ENCODE assay signal across 8 cellular contexts in genomic region chr7:149071641-149072437, GRCh38. TPM values are rescaled to one million over a fixed set of nuclear protein-coding genes. Genes with fewer than 3 reads are reported as not detected.
DNase-seq lines count a peak whose midpoint lies in the region; TF ChIP-seq lines count a peak whose summit lies in the region.

No MANE protein-coding gene starts in this region.

- H3K9me3 Mint-ChIP-seq in activated CD4-positive, alpha-beta memory T cell treated with anti-CD3 and anti-CD28 coated beads, Interleukin-2, amount 10 ng/mL, durations not matched to agents 7 days and 5 days = no peaks in the 10 kb centered on the region

- no peak overlapping the region for H3K4me3 Mint-ChIP-seq in activated CD4-positive, alpha-beta memory T cell treated with anti-CD3 and anti-CD28 coated beads, Interleukin-2, amount 10 ng/mL, durations not matched to agents 7 days and 5 days

- H3K36me3 Mint-ChIP-seq in activated CD4-positive, alpha-beta memory T cell treated with anti-CD3 and anti-CD28 coated beads, Interleukin-2, amount 10 ng/mL, durations not matched to agents 7 days and 5 days (ENCODE audit: low read depth) = peaks cover 25% of the 10 kb centered on the region

- POLR2A ChIA-PET in activated CD4-positive, alpha-beta memory T cell treated with anti-CD3 and anti-CD28 coated beads, Interleukin-2, amount 10 ng/mL, durations not matched to agents 7 days and 5 days (lab: Charles Lee) = no interaction called here

- H3K27me3 Mint-ChIP-seq in activated CD4-positive, alpha-beta memory T cell treated with anti-CD3 and anti-CD28 coated beads, Interleukin-2, amount 10 ng/mL, durations not matched to agents 7 days and 5 days = no peaks in the 10 kb centered on the region

- H3K27ac Mint-ChIP-seq in activated CD4-positive, alpha-beta memory T cell treated with anti-CD3 and anti-CD28 coated beads, Interleukin-2, amount 10 ng/mL, durations not matched to agents 7 days and 5 days = no peak overlapping the region

- H3K4me3 ChIP-seq in fibroblast of villous mesenchyme (ENCODE audit: low read depth, low read length) = no peak overlapping the region

- peak; percentile 55 for TF ChIP-seq CTCF in GM20000 (IDR thresholded peaks at IDR 0.05; ENCODE audit: extremely low read depth, missing control alignments)
- peak; percentile 37 for TF ChIP-seq CTCF in fibroblast of villous mesenchyme (IDR thresholded peaks at IDR 0.05; ENCODE audit: insufficient read depth, low read depth, low read length)

- H3K4me1 Mint-ChIP-seq in activated CD4-positive, alpha-beta memory T cell treated with anti-CD3 and anti-CD28 coated beads, Interleukin-2, amount 10 ng/mL, durations not matched to agents 7 days and 5 days = peaks cover 8% of the 10 kb centered on the region

- CTCF ChIA-PET in activated CD4-positive, alpha-beta memory T cell treated with anti-CD3 and anti-CD28 coated beads, Interleukin-2, amount 10 ng/mL, durations not matched to agents 7 days and 5 days (lab: Charles Lee) = interaction anchor here (0.6 to 1.3 kb wide), 7 partner anchors 13 to 124 kb away, joined by 3 to 5 read pairs (median 3); no protein-coding TSS in a partner anchor

- DNase-seq in GM20000 (ENCODE audit: low spot score) (peak; percentile 60), fibroblast of villous mesenchyme (ENCODE audit: low read depth) (peak; percentile 29), epidermal melanocyte (ENCODE audit: insufficient read length, low spot score) (no peak), NCI-H1105 treated with DMSO at 0.1 percent for 48 hours (lab: John Stamatoyannopoulos, UW) (no peak), EL (no peak), NCI-H146 treated with DMSO at 0.1 percent for 48 hours (lab: John Stamatoyannopoulos, UW; ENCODE audit: unreplicated experiment) (no peak)
- peak; percentile 53 for DNase-seq in activated CD4-positive, alpha-beta memory T cell treated with anti-CD3 and anti-CD28 coated beads, Interleukin-2, amount 10 ng/mL, durations not matched to agents 7 days and 5 days
- peak; percentile 34 to 45 for DNase-seq in stimulated activated CD4-positive, alpha-beta T cell treated with anti-CD3 and anti-CD28 coated beads, Interleukin-15, amount 100 ng/mL, for 48 hours (ENCODE audit: low read depth in 2 of 2)

RNA-seq across cellular contexts. Expression of gene ZNF786, which starts 18.7 kb away (rescaled TPM):
- total RNA-seq in activated CD4-positive, alpha-beta memory T cell treated with anti-CD3 and anti-CD28 coated beads, Interleukin-2, amount 10 ng/mL, durations not matched to agents 7 days and 5 days = 1 to 10 TPM; 6.0 to 7.0 TPM
- total RNA-seq in fibroblast of villous mesenchyme = 6.1 and 9.1 TPM in 2 replicates

RNA-seq across cellular contexts. Expression of gene PDIA4, which starts 43.5 kb away (rescaled TPM):
- total RNA-seq in activated CD4-positive, alpha-beta memory T cell treated with anti-CD3 and anti-CD28 coated beads, Interleukin-2, amount 10 ng/mL, durations not matched to agents 7 days and 5 days = 100 to 1,000 TPM; 108 TPM
- 233 and 358 TPM in 2 replicates for total RNA-seq in fibroblast of villous mesenchyme

RNA-seq across cellular contexts. Expression of gene ZNF425, which starts 54.3 kb away (rescaled TPM):
- total RNA-seq in activated CD4-positive, alpha-beta memory T cell treated with anti-CD3 and anti-CD28 coated beads, Interleukin-2, amount 10 ng/mL, durations not matched to agents 7 days and 5 days = 1 to 10 TPM; 1.1 TPM
- 2.9 and 3.5 TPM in 2 replicates for total RNA-seq in fibroblast of villous mesenchyme

Comparison
In these comparisons a context has a peak if more than half of its experiments do, and no peak if none do; other contexts are left out.
1. DNase-seq: peak in GM20000 (single experiment), activated CD4-positive, alpha-beta memory T cell treated with anti-CD3 and anti-CD28 coated beads, Interleukin-2, amount 10 ng/mL, durations not matched to agents 7 days and 5 days (single experiment), fibroblast of villous mesenchyme (single experiment) and stimulated activated CD4-positive, alpha-beta T cell treated with anti-CD3 and anti-CD28 coated beads, Interleukin-15, amount 100 ng/mL, for 48 hours (2 of 2); none in epidermal melanocyte (single experiment), NCI-H1105 treated with DMSO at 0.1 percent for 48 hours (single experiment), EL (single experiment) and NCI-H146 treated with DMSO at 0.1 percent for 48 hours (single experiment).